In the genomic region with DNA sequence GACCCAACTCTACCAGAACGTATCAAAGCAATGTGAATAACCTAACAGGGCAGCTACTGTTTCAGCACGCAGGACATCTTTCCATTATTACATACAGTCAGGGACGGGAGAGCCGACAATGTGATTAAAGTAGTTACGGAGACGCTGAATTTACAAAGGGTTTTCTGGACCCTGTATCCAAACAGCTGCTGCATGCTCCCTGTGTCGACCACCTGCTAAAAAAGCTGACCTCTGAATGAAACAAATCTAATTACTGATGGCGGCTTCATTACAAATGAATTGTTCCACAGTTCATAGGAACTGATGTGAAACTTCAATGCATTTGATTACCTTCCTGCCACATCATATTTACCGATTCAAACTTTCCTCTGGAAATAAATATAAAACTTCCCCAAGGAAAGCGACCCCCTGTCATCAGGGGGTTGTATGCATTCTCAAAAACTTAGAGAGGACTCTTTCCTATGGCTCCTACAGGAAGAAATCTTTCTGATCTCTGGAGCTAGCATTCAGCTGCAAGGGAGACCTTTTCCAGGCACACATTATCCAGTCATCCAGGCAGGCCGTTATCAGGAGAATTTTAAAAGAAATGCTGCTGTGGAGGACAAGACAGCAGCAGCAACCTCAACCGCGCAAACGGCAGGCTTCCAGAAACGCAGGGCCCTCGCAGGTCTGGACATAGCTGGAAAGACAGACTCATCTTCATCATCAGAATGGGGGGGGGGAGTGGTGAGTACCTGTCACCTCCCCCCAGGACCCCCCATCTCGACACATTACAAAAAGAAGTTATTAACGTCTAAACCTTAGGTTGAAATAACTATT, we compare ENCODE assay signal across 8 cellular contexts. TPM values are rescaled to one million over a fixed set of nuclear protein-coding genes. Genes with fewer than 3 reads are reported as not detected.
DNase-seq lines count a peak whose midpoint lies in the region; ATAC-seq and TF ChIP-seq lines count a peak whose summit lies in the region.

No MANE protein-coding gene starts in this region.

- peaks cover 13% of the 10 kb centered on the region; the same call in 1 of the 2 replicates for H3K36me3 Mint-ChIP-seq in HFFc6 (ENCODE audit: low read depth)

- H3K9me3 Mint-ChIP-seq in HFFc6 = no peaks in the 10 kb centered on the region

- peak overlapping the region; percentile 79 to 98 for H3K4me3 ChIP-seq in ascending aorta
- H3K4me3 ChIP-seq in stomach = peak overlapping the region; percentile 66 to 94 (median 72)

- TF ChIP-seq POLR2A in stomach (IDR thresholded peaks at IDR 0.05) = no peak

- peaks cover 4% of the 10 kb centered on the region; the same call in 1 of the 2 replicates for H3K27me3 Mint-ChIP-seq in HFFc6 (ENCODE audit: insufficient read depth)

- intact Hi-C loops in ascending aorta (cut with DNase I) = loop anchor here (5.0 to 10.0 kb wide), 5 partner anchors 908 to 1960 kb away; no protein-coding TSS in a partner anchor
- intact Hi-C loops in stomach (cut with DNase I; ENCODE audit: low total_unique reads) = no loop called here

- no peak for TF ChIP-seq CTCF in HFFc6 (IDR thresholded peaks at IDR 0.05)
- TF ChIP-seq CTCF in ascending aorta (IDR thresholded peaks at IDR 0.05) = no peak
- no peak for TF ChIP-seq CTCF in stomach (IDR thresholded peaks at IDR 0.05)

- H3K4me1 ChIP-seq in ascending aorta (peaks cover 0 to 2% of the 10 kb centered on the region in 2 donors), stomach (peaks cover 19 to 82% (median 60%) of the 10 kb centered on the region in 4 donors)

- H3K36me3 ChIP-seq in ascending aorta (no peaks in the 10 kb centered on the region), stomach (no peaks in the 10 kb centered on the region)

- 20 to 31% (median 24%) methylated on average over 18 of the region's 18 CpGs for WGBS in stomach, 5 donors

- H3K27ac Mint-ChIP-seq in HFFc6 = peak overlapping the region; percentile 84

- H3K9me3 ChIP-seq in ascending aorta (no peaks in the 10 kb centered on the region), stomach (no peaks in the 10 kb centered on the region)

- peak overlapping the region; percentile 93 for H3K4me3 Mint-ChIP-seq in HFFc6

- no peak for TF ChIP-seq EP300 in stomach (IDR thresholded peaks at IDR 0.05)

- no peak for DNase-seq in HFFc6
- no peak for DNase-seq in ascending aorta (ENCODE audit: low spot score in 2 of 2)
- peak; percentile 73 for DNase-seq in islet precursor cell
- DNase-seq in stomach = no peak
- no peak for DNase-seq in MV-4-11 (lab: John Stamatoyannopoulos, UW)
- no peak for DNase-seq in D341Med (ENCODE audit: low spot score)
- DNase-seq in activated CD4-positive, CD25-positive, alpha-beta regulatory T cell treated with anti-CD3 and anti-CD28 coated beads, Interleukin-2, amount 50 U/mL, for 72 hours = no peak

- H3K27ac ChIP-seq in ascending aorta (peak overlapping the region; percentile 67 to 97), stomach (peak overlapping the region in 4 of 5 donors; percentile 51 to 88 (median 88))

- no peak for ATAC-seq in activated CD4-positive, CD25-positive, alpha-beta regulatory T cell treated with anti-CD3 and anti-CD28 coated beads, Interleukin-2, amount 50 U/mL, for 24 hours

- no peaks in the 10 kb centered on the region for H3K27me3 ChIP-seq in ascending aorta
- H3K27me3 ChIP-seq in stomach = peaks cover 0 to 14% (median 10%) of the 10 kb centered on the region in 3 donors

- H3K4me1 Mint-ChIP-seq in HFFc6 (ENCODE audit: low read depth) = peaks cover 48% of the 10 kb centered on the region

RNA-seq across cellular contexts. Expression of a gene that starts 3.1 kb away (rescaled TPM):
- total RNA-seq in HFFc6 (2021; fragmentation: NEBNext Ultra II Directional; extraction: Animal tissue kit (Norgen Biotek cat#: 25700)) = 10 to 100 TPM in 5 of 6 experiments, 1 to 10 TPM in 1; 8.1 to 32.5 (median 30.6) TPM
- 38.0 TPM for total RNA-seq in ascending aorta
- 10 to 100 TPM; 11.6 to 48.7 (median 19.0) TPM for total RNA-seq in stomach
- polyA plus RNA-seq in stomach = 1 to 10 TPM; 3.0 to 7.3 (median 7.2) TPM

RNA-seq across cellular contexts. Expression of a gene that starts 35.6 kb away (rescaled TPM):
- 10 to 100 TPM; 30.3 to 39.4 (median 38.0) TPM for total RNA-seq in HFFc6 (2021; fragmentation: NEBNext Ultra II Directional; extraction: Animal tissue kit (Norgen Biotek cat#: 25700))
- 79.7 TPM for total RNA-seq in ascending aorta
- 100 to 1,000 TPM in 4 of 5 donors, 10 to 100 TPM in 1; 78.2 to 321 (median 129) TPM for total RNA-seq in stomach
- polyA plus RNA-seq in stomach = 10 to 100 TPM; 16.6 to 88.6 (median 17.9) TPM
